ENCODE assay signal across 1 cellular context in the genomic region with DNA sequence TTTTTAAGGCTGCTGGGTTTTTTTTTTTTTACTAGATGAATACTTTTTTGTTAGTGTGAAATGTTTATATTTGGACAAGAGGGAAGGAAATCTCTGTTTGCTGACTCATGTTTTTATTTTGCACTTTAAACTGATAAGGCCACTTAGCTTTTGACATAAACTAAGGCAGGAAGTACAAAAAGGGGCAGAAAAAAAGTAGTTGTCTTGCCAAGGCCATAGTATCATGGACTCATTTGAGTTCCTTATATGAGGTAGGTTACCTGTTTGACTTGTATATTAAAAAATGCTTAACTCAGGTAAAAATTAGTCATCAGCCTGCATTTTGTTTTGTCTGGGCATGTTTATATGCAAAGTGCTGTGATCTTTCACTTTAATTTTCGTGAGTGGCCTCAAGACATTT.
TF ChIP-seq lines count a peak whose summit lies in the region.

No MANE protein-coding gene starts in this region.

TF ChIP-seq in K562, 482 proteins besides CTCF, POLR2A, EP300 and RAD21 (continued from another document):
- peak; percentile 87 for TF ChIP-seq ZNF316 (IDR thresholded peaks at IDR 0.05)
- TF ChIP-seq MIER1 (IDR thresholded peaks at IDR 0.05; ENCODE audit: low read depth): no peak
- TF ChIP-seq TCF7 (IDR thresholded peaks at IDR 0.05; ENCODE audit: borderline replicate concordance): no peak
- TF ChIP-seq ARNT (IDR thresholded peaks at IDR 0.05): no peak
- no peak for TF ChIP-seq DNMT1 (IDR thresholded peaks at IDR 0.05)
- TF ChIP-seq MAFF (IDR thresholded peaks at IDR 0.05; ENCODE audit: low read length): peak; percentile 68
- TF ChIP-seq, protein P1, sequence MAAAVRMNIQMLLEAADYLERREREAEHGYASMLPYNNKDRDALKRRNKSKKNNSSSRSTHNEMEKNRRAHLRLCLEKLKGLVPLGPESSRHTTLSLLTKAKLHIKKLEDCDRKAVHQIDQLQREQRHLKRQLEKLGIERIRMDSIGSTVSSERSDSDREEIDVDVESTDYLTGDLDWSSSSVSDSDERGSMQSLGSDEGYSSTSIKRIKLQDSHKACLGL (CRISPR knock-in tag; IDR thresholded peaks at IDR 0.05; ENCODE audit: borderline replicate concordance, poor library complexity, severe bottlenecking): no peak
- TF ChIP-seq MAFK (IDR thresholded peaks at IDR 0.05; ENCODE audit: low read length): peak; percentile 62; the same call in 1 of the 2 replicates
- peak; percentile 73 for TF ChIP-seq MAFG (tag; conservative IDR thresholded peaks at IDR 0.05)
- TF ChIP-seq RFX5 (IDR thresholded peaks at IDR 0.05; ENCODE audit: low read depth, low read length): no peak
TF ChIP-seq in K562: peak in this region for 5.
